In the genomic region with DNA sequence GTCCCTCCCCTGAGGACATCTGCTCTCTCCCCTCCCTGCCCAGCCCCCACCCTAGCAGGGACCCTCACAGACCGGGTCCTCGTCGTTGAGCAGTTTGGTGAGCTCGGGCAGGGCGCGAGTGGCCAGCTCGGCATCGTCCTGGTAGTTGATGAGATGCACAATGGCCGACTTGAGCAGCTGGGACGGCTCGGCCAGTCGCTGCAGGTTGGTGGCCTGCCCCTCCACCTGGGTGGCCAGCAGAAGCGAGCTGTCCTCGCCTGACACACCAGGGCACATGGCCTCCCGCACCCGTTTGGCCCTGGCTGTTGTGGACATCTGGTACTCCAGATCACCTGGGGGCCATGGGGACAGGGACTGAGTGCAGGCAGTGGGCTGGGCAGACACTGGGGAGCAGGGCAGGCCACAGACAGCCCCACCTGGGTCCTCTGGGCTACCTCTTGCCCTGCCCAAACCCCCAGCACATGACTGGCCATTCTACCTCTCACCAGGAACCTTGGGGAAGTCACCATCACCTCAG, we compare ENCODE assay signal across 36 cellular contexts. TPM values are rescaled to one million over a fixed set of nuclear protein-coding genes. Genes with fewer than 3 reads are reported as not detected.
"Had no signal": no experiment of that assay in that cellular context is flagged by ENCODE, and none has a peak within 500 bp of the region (broad histone marks: within the 10 kb centered on the region; RNA-seq: fewer than 3 reads in every experiment).

No MANE protein-coding gene starts in this region.

- H3K9me3 ChIP-seq: adrenal gland, colonic mucosa, heart right ventricle, pancreas, prostate gland, testis, transverse colon, uterus had no signal

- H3K4me3 Mint-ChIP-seq: activated naive CD4-positive, alpha-beta T cell treated with anti-CD3 and anti-CD28 coated beads for 36 hours; activated naive CD8-positive, alpha-beta T cell treated with anti-CD3 and anti-CD28 coated beads for 36 hours; activated T-helper 1 cell treated with anti-CD3 and anti-CD28 coated beads, Interleukin-12 subunit alpha, Interleukin-12 subunit beta, Interleukin-2, Interleukin-4 antibody, amounts not matched to agents 30 ng/mL and 10 ng/mL and 1 ng/mL, durations not matched to agents 14 hours and 24 hours and 36 hours; brain; mesothelial cell of epicardium; nephron progenitor cell; T-helper 2 cell treated with Interferon-gamma antibody and Interleukin-4, amounts not matched to agents 5 μg/mL and 100 μg/mL, for 36 hours had no signal

- H3K9me3 Mint-ChIP-seq: activated naive CD4-positive, alpha-beta T cell treated with anti-CD3 and anti-CD28 coated beads for 36 hours; activated naive CD8-positive, alpha-beta T cell treated with anti-CD3 and anti-CD28 coated beads for 36 hours; activated T-helper 1 cell treated with anti-CD3 and anti-CD28 coated beads, Interleukin-12 subunit alpha, Interleukin-12 subunit beta, Interleukin-2, Interleukin-4 antibody, amounts not matched to agents 30 ng/mL and 10 ng/mL and 1 ng/mL, durations not matched to agents 14 hours and 24 hours and 36 hours; mesothelial cell of epicardium; naive B cell; nephron progenitor cell; T-helper 2 cell treated with Interferon-gamma antibody and Interleukin-4, amounts not matched to agents 5 μg/mL and 100 μg/mL, for 36 hours had no signal

- H3K27me3 Mint-ChIP-seq: activated naive CD8-positive, alpha-beta T cell treated with anti-CD3 and anti-CD28 coated beads for 36 hours; naive B cell had no signal

- H3K4me1 ChIP-seq: testis had no signal

- H3K4me3 ChIP-seq: adrenal gland, cardiac muscle cell, colonic mucosa, heart right ventricle, pancreas, prostate gland, skin epidermis, testis, transverse colon, uterus had no signal

- H3K27ac ChIP-seq: adrenal gland, cardiac muscle cell, colonic mucosa, heart right ventricle, pancreas, prostate gland, testis, uterus had no signal

- DNase-seq: activated CD4-positive, alpha-beta T cell treated with anti-CD3 and anti-CD28 coated beads for 48 hours; activated CD4-positive, alpha-beta T cell treated with anti-CD3 and anti-CD28 coated beads, Interleukin-2, amount 50 U/mL, for 48 hours; activated CD8-positive, alpha-beta memory T cell treated with anti-CD3 and anti-CD28 coated beads for 24 hours; activated effector memory CD4-positive, alpha-beta T cell treated with anti-CD3 and anti-CD28 coated beads, Interleukin-2, amount 50 U/mL, for 16 hours; activated naive CD4-positive, alpha-beta T cell treated with anti-CD3 and anti-CD28 coated beads for 36 hours; activated naive CD8-positive, alpha-beta T cell treated with anti-CD3 and anti-CD28 coated beads for 36 hours; adrenal gland; aorta; cerebellar nuclear complex; colonic mucosa; effector memory CD4-positive, alpha-beta T cell; foreskin fibroblast; heart right ventricle; islet precursor cell; naive B cell; nephron progenitor cell; pancreas; retina; stimulated activated CD4-positive, alpha-beta T cell treated with anti-CD3 and anti-CD28 coated beads, Interleukin-12 subunit alpha, Interleukin-12 subunit beta, amount 100 ng/mL, for 4 hours; stimulated activated CD4-positive, alpha-beta T cell treated with anti-CD3 and anti-CD28 coated beads, Interleukin-4, amount 100 ng/mL, for 1 hour; stimulated activated naive CD8-positive, alpha-beta T cell treated with anti-CD3 and anti-CD28 coated beads, Interleukin-15, Interleukin-2, amounts not matched to agents 100 U/mL and 50 U/mL, for 24 hours; testis; transverse colon; uterus had no signal

- ATAC-seq: activated CD4-positive, CD25-positive, alpha-beta regulatory T cell treated with anti-CD3 and anti-CD28 coated beads, Interleukin-2, amount 50 U/mL, for 24 hours; esophagus mucosa; heart right ventricle; pancreas; sciatic nerve; stimulated activated naive CD8-positive, alpha-beta T cell treated with anti-CD3 and anti-CD28 coated beads, Interleukin-15, Interleukin-2, amounts not matched to agents 100 U/mL and 50 U/mL, for 24 hours had no signal

- H3K27ac Mint-ChIP-seq: activated naive CD4-positive, alpha-beta T cell treated with anti-CD3 and anti-CD28 coated beads for 36 hours; activated T-helper 1 cell treated with anti-CD3 and anti-CD28 coated beads, Interleukin-12 subunit alpha, Interleukin-12 subunit beta, Interleukin-2, Interleukin-4 antibody, amounts not matched to agents 30 ng/mL and 10 ng/mL and 1 ng/mL, durations not matched to agents 14 hours and 24 hours and 36 hours; brain; mesothelial cell of epicardium; T-helper 2 cell treated with Interferon-gamma antibody and Interleukin-4, amounts not matched to agents 5 μg/mL and 100 μg/mL, for 36 hours had no signal

- H3K36me3 ChIP-seq: uterus had no signal

- H3K36me3 Mint-ChIP-seq: activated naive CD8-positive, alpha-beta T cell treated with anti-CD3 and anti-CD28 coated beads for 36 hours had no signal

RNA-seq across cellular contexts. Expression of gene HAP1, which starts 35.0 kb away (rescaled TPM):
- total RNA-seq: activated naive CD4-positive, alpha-beta T cell treated with anti-CD3 and anti-CD28 coated beads for 36 hours; activated T-helper 1 cell treated with anti-CD3 and anti-CD28 coated beads, Interleukin-12 subunit alpha, Interleukin-12 subunit beta, Interleukin-2, Interleukin-4 antibody, amounts not matched to agents 30 ng/mL and 10 ng/mL and 1 ng/mL, durations not matched to agents 14 hours and 24 hours and 36 hours had no signal

RNA-seq across cellular contexts. Expression of gene GAST, which starts 57.3 kb away (rescaled TPM):
- total RNA-seq: activated naive CD4-positive, alpha-beta T cell treated with anti-CD3 and anti-CD28 coated beads for 36 hours; activated naive CD8-positive, alpha-beta T cell treated with anti-CD3 and anti-CD28 coated beads for 36 hours; activated T-helper 1 cell treated with anti-CD3 and anti-CD28 coated beads, Interleukin-12 subunit alpha, Interleukin-12 subunit beta, Interleukin-2, Interleukin-4 antibody, amounts not matched to agents 30 ng/mL and 10 ng/mL and 1 ng/mL, durations not matched to agents 14 hours and 24 hours and 36 hours; adrenal gland; aorta; cardiac muscle cell; colonic mucosa; dermis microvascular lymphatic vessel endothelial cell; esophagus mucosa; heart right ventricle; liver; mesothelial cell of epicardium; pancreas; prostate gland; sciatic nerve; testis; transverse colon; uterus had no signal
